In genomic region chr19:32123355-32123940, GRCh38 we compare ENCODE assay signal across 23 cellular contexts.
"Had no signal": no experiment of that assay in that cellular context is flagged by ENCODE, and none has a peak within 500 bp of the region (broad histone marks: within the 10 kb centered on the region; RNA-seq: fewer than 3 reads in every experiment).

No MANE protein-coding gene starts in this region.

- H3K27ac ChIP-seq: left lung, ovary, psoas muscle, skin epidermis, spleen, thoracic aorta, tibial nerve, upper lobe of left lung, uterus had no signal

- H3K36me3 ChIP-seq: left lung, ovary, spleen, thoracic aorta, tibial nerve, upper lobe of left lung, uterus had no signal

- DNase-seq: cortex of kidney; effector memory CD8-positive, alpha-beta T cell; erythroblast; left lung; mammary epithelial cell; mesendoderm; midbrain; naive thymus-derived CD4-positive, alpha-beta T cell; occipital lobe; ovary; posterior cingulate gyrus; psoas muscle; right cardiac atrium; spleen; stimulated activated naive B cell treated with anti-CD40 and anti-IgM and Interleukin-4, amounts not matched to agents 10 μg/mL and 1 μg/mL and 100 μg/mL, for 72 hours; upper lobe of left lung; uterus had no signal

- H3K4me1 ChIP-seq: left lung, psoas muscle, spleen, tibial nerve, upper lobe of left lung, uterus had no signal

- ATAC-seq: effector memory CD8-positive, alpha-beta T cell; left lung; naive thymus-derived CD4-positive, alpha-beta T cell; psoas muscle; right cardiac atrium; stimulated activated naive B cell treated with anti-CD40 and anti-IgM and Interleukin-4, amounts not matched to agents 10 μg/mL and 1 μg/mL and 100 μg/mL, for 72 hours had no signal

- FAIRE-seq: endometrium, frontal cortex, keratinocyte had no signal

- H3K27me3 ChIP-seq: left lung, ovary, tibial nerve, upper lobe of left lung, uterus had no signal

- H3K4me3 ChIP-seq: left lung, ovary, psoas muscle, skin epidermis, spleen, thoracic aorta, tibial nerve, upper lobe of left lung, uterus had no signal

- H3K9me3 ChIP-seq: ovary, psoas muscle, thoracic aorta, upper lobe of left lung, uterus had no signal
